14 cellular contexts compared by ENCODE assay signal in genomic region chr1:226681652-226682493, GRCh38. TPM values are rescaled to one million over a fixed set of nuclear protein-coding genes. Genes with fewer than 3 reads are reported as not detected.
DNase-seq lines count a peak whose midpoint lies in the region; ATAC-seq and TF ChIP-seq lines count a peak whose summit lies in the region.
"Had no signal": no experiment of that assay in that cellular context is flagged by ENCODE, and none has a peak within 500 bp of the region (broad histone marks: within the 10 kb centered on the region; RNA-seq: fewer than 3 reads in every experiment).

No MANE protein-coding gene starts in this region.

- no peak for DNase-seq in CD4-positive, alpha-beta T cell
- DNase-seq in NAMALWA (ENCODE audit: low spot score) (peak; percentile 57), MG63 (no peak), SHP77 (lab: John Stamatoyannopoulos, UW) (no peak), NCI-H524 treated with DMSO at 0.1 percent for 48 hours (lab: John Stamatoyannopoulos, UW) (no peak)
- DNase-seq: brain microvascular endothelial cell; foreskin keratinocyte; stimulated activated CD4-positive, alpha-beta T cell treated with anti-CD3 and anti-CD28 coated beads, Interleukin-15, amount 100 ng/mL, for 24 hours; SW 1271 had no signal

- no peaks in the 10 kb centered on the region for H3K9me3 ChIP-seq in CD4-positive, alpha-beta T cell (ENCODE audit: control insufficient read depth, low read length)
- no peaks in the 10 kb centered on the region for H3K9me3 ChIP-seq in MG63

- no peak overlapping the region for H3K4me3 ChIP-seq in rectal smooth muscle tissue (ENCODE audit: low read length)
- no peak overlapping the region for H3K4me3 ChIP-seq in MG63
- H3K4me3 ChIP-seq: GM12878 had no signal

- no peak for TF ChIP-seq CTCF in CD4-positive, alpha-beta T cell (IDR thresholded peaks at IDR 0.05)
- no peak for TF ChIP-seq CTCF in brain (conservative IDR thresholded peaks at IDR 0.05)

- no peak overlapping the region for H3K4me3 Mint-ChIP-seq in CD4-positive, alpha-beta T cell
- peak overlapping the region in 3 of 5 experiments; percentile 15 to 41 (median 40) for H3K4me3 Mint-ChIP-seq in brain
- H3K4me3 Mint-ChIP-seq: activated T-helper 1 cell treated with anti-CD3 and anti-CD28 coated beads, Interleukin-12 subunit alpha, Interleukin-12 subunit beta, Interleukin-2, Interleukin-4 antibody, amounts not matched to agents 30 ng/mL and 10 ng/mL and 1 ng/mL, durations not matched to agents 14 hours and 24 hours and 36 hours had no signal

- no peaks in the 10 kb centered on the region for H3K27me3 Mint-ChIP-seq in CD4-positive, alpha-beta T cell
- H3K27me3 Mint-ChIP-seq in brain, result no peaks in the 10 kb centered on the region

- peaks cover 100% of the 10 kb centered on the region for H3K4me1 Mint-ChIP-seq in CD4-positive, alpha-beta T cell (ENCODE audit: low read depth)
- H3K4me1 Mint-ChIP-seq in brain, result peaks cover 89% of the 10 kb centered on the region

- peaks cover 84% of the 10 kb centered on the region for H3K36me3 Mint-ChIP-seq in CD4-positive, alpha-beta T cell (ENCODE audit: low read depth)
- no peaks in the 10 kb centered on the region for H3K36me3 Mint-ChIP-seq in brain

- no peak overlapping the region for H3K9ac ChIP-seq in rectal smooth muscle tissue (ENCODE audit: low read length)

- intact Hi-C loops in CD4-positive, alpha-beta T cell (cut with DNase I, micrococcal nuclease), result loop anchor here in 1 of 2 experiments (10.0 kb wide), 1 partner anchor 53 kb away; the partner anchor contains the start of gene ITPKB

- ATAC-seq in CD4-positive, alpha-beta T cell (ENCODE audit: poor library complexity), result no peak
- ATAC-seq in GM21447 (IDR thresholded peaks at IDR 0.05; ENCODE audit: unreplicated experiment), result no peak
- ATAC-seq: foreskin keratinocyte, GM12878 had no signal

- H3K27me3 ChIP-seq in CD4-positive, alpha-beta T cell (ENCODE audit: control insufficient read depth, insufficient read depth, low read length), result no peaks in the 10 kb centered on the region
- H3K27me3 ChIP-seq in rectal smooth muscle tissue (ENCODE audit: control insufficient read depth, insufficient read depth, low read length) (no peaks in the 10 kb centered on the region), MG63 (no peaks in the 10 kb centered on the region)
- H3K27me3 ChIP-seq: brain microvascular endothelial cell, foreskin keratinocyte had no signal

- peak overlapping the region; percentile 70 for H3K27ac ChIP-seq in CD4-positive, alpha-beta T cell (ENCODE audit: low read depth, low read length)
- peak overlapping the region; percentile 44 for H3K27ac ChIP-seq in rectal smooth muscle tissue (ENCODE audit: low read depth, low read length)
- H3K27ac ChIP-seq: brain microvascular endothelial cell, foreskin keratinocyte had no signal

- CTCF ChIA-PET in CD4-positive, alpha-beta T cell (lab: Charles Lee), result interaction anchor here (1.3 to 2.7 kb wide), 5 partner anchors 19 to 146 kb away, joined by 3 to 13 read pairs (median 6); no protein-coding TSS in a partner anchor

- peak overlapping the region; percentile 98 for H3K27ac Mint-ChIP-seq in CD4-positive, alpha-beta T cell
- H3K27ac Mint-ChIP-seq in brain, result peak overlapping the region in 3 of 5 experiments; percentile 24 to 76 (median 73)

- H3K36me3 ChIP-seq in rectal smooth muscle tissue (ENCODE audit: control insufficient read depth, insufficient read depth, low read length) (peaks cover 5% of the 10 kb centered on the region), MG63 (no peaks in the 10 kb centered on the region)
- H3K36me3 ChIP-seq: brain microvascular endothelial cell had no signal

- H3K4me1 ChIP-seq in rectal smooth muscle tissue (ENCODE audit: control insufficient read depth, insufficient read depth, low read length), result peaks cover 84% of the 10 kb centered on the region

- POLR2A ChIA-PET in CD4-positive, alpha-beta T cell (lab: Charles Lee), result interaction anchor here (0.6 to 1.5 kb wide), 8 partner anchors 12 to 58 kb away, joined by 3 to 6 read pairs (median 4); partner anchors contain the start of gene ITPKB

- no peaks in the 10 kb centered on the region for H3K9me3 Mint-ChIP-seq in CD4-positive, alpha-beta T cell
- no peaks in the 10 kb centered on the region for H3K9me3 Mint-ChIP-seq in brain
- H3K9me3 Mint-ChIP-seq: activated T-helper 1 cell treated with anti-CD3 and anti-CD28 coated beads, Interleukin-12 subunit alpha, Interleukin-12 subunit beta, Interleukin-2, Interleukin-4 antibody, amounts not matched to agents 30 ng/mL and 10 ng/mL and 1 ng/mL, durations not matched to agents 14 hours and 24 hours and 36 hours had no signal

RNA-seq across cellular contexts. Expression of gene ITPKB, which starts 57.2 kb away (rescaled TPM):
- 100 to 1,000 TPM; 565 to 583 TPM for total RNA-seq in CD4-positive, alpha-beta T cell
- polyA plus RNA-seq in brain (ENCODE audit: insufficient read depth, low read depth, low replicate concordance), result 85.7 TPM
- 14.7 and 19.0 TPM in 2 replicates for total RNA-seq in MG63 (2014; rRNA removed; shearing (Covaris generic); ENCODE audit: low replicate concordance)

Comparison
In these comparisons a context has a peak if more than half of its experiments do, and no peak if none do; other contexts are left out.
1. RNA of gene ITPKB, which starts 57.2 kb away (total RNA-seq): 565 to 583 TPM in CD4-positive, alpha-beta T cell; 14.7 to 19.0 TPM in MG63; every median in the first group is over 10 times any median in the second.